In genomic region chr17:3695129-3695722, GRCh38 we compare ENCODE assay signal across 8 cellular contexts. TPM values are rescaled to one million over a fixed set of nuclear protein-coding genes. Genes with fewer than 3 reads are reported as not detected.
DNase-seq lines count a peak whose midpoint lies in the region; ATAC-seq lines count a peak whose summit lies in the region.

No MANE protein-coding gene starts in this region.

- H3K9me3 Mint-ChIP-seq in CD8-positive, alpha-beta memory T cell, result no peaks in the 10 kb centered on the region
- no peaks in the 10 kb centered on the region for H3K9me3 Mint-ChIP-seq in dendritic cell treated with granulocyte-macrophage colony-stimulating factor and Interleukin-4, amounts not matched to agents 40 ng/mL and 50 ng/mL, for 4 days
- H3K9me3 Mint-ChIP-seq in naive thymus-derived CD4-positive, alpha-beta T cell, result peaks cover 0 to 2% (median 0%) of the 10 kb centered on the region in 11 donors

- H3K27ac ChIP-seq in CD8-positive, alpha-beta memory T cell (ENCODE audit: low read depth, low read length), result no peak overlapping the region
- H3K27ac ChIP-seq in naive thymus-derived CD4-positive, alpha-beta T cell (ENCODE audit: low read depth, low read length), result peak overlapping the region; percentile 61

- H3K4me1 ChIP-seq in CD8-positive, alpha-beta memory T cell (ENCODE audit: insufficient read depth, low read length), result peaks cover 16% of the 10 kb centered on the region
- H3K4me1 ChIP-seq in naive thymus-derived CD4-positive, alpha-beta T cell (ENCODE audit: control insufficient read depth in 2 of 2, insufficient read depth in 2 of 2, low read length in 2 of 2), result peaks cover 3 to 9% of the 10 kb centered on the region in 2 donors

- peak; percentile 3 for ATAC-seq in naive thymus-derived CD4-positive, alpha-beta T cell

- H3K4me3 ChIP-seq in CD8-positive, alpha-beta memory T cell (ENCODE audit: low read length), result peak overlapping the region; percentile 66
- peak overlapping the region; percentile 82 for H3K4me3 ChIP-seq in naive thymus-derived CD4-positive, alpha-beta T cell (ENCODE audit: low read length)

- no peaks in the 10 kb centered on the region for H3K9me3 ChIP-seq in CD8-positive, alpha-beta memory T cell (ENCODE audit: low read length)
- no peaks in the 10 kb centered on the region for H3K9me3 ChIP-seq in naive thymus-derived CD4-positive, alpha-beta T cell (ENCODE audit: control insufficient read depth in 2 of 3, low read length in 3 of 3)

- intact Hi-C loops in dendritic cell treated with granulocyte-macrophage colony-stimulating factor and Interleukin-4, amounts not matched to agents 40 ng/mL and 50 ng/mL, for 4 days (cut with micrococcal nuclease), result no loop called here
- intact Hi-C loops in naive thymus-derived CD4-positive, alpha-beta T cell (cut with micrococcal nuclease), result loop anchor here in 1 of 2 donors (1.0 kb wide), 1 partner anchor 28 kb away; the partner anchor contains the start of gene HASPIN

- CTCF ChIA-PET in CD8-positive, alpha-beta memory T cell (lab: Charles Lee), result interaction anchor here (0.6 to 2.1 kb wide), 5 partner anchors 13 to 276 kb away, joined by 3 to 9 read pairs (median 5); no protein-coding TSS in a partner anchor
- CTCF ChIA-PET in naive thymus-derived CD4-positive, alpha-beta T cell (lab: Charles Lee), result interaction anchor here (0.6 to 1.3 kb wide), 5 partner anchors 12 to 1040 kb away, joined by 3 to 4 read pairs (median 3); partner anchors contain the start of gene HASPIN

- peaks cover 0 to 12% (median 3%) of the 10 kb centered on the region in 3 donors for H3K36me3 Mint-ChIP-seq in CD8-positive, alpha-beta memory T cell
- H3K36me3 Mint-ChIP-seq in dendritic cell treated with granulocyte-macrophage colony-stimulating factor and Interleukin-4, amounts not matched to agents 40 ng/mL and 50 ng/mL, for 4 days (ENCODE audit: low read depth), result no peaks in the 10 kb centered on the region
- peaks cover 0 to 13% (median 0%) of the 10 kb centered on the region in 5 donors for H3K36me3 Mint-ChIP-seq in naive thymus-derived CD4-positive, alpha-beta T cell

- peak overlapping the region; percentile 88 to 96 (median 92) for H3K4me3 Mint-ChIP-seq in CD8-positive, alpha-beta memory T cell
- H3K4me3 Mint-ChIP-seq in dendritic cell treated with granulocyte-macrophage colony-stimulating factor and Interleukin-4, amounts not matched to agents 40 ng/mL and 50 ng/mL, for 4 days, result peak overlapping the region; percentile 70
- peak overlapping the region; percentile 82 to 98 (median 88) for H3K4me3 Mint-ChIP-seq in naive thymus-derived CD4-positive, alpha-beta T cell

- POLR2A ChIA-PET in CD8-positive, alpha-beta memory T cell (lab: Charles Lee), result interaction anchor here (0.8 to 2.0 kb wide), 2 partner anchors 15 to 164 kb away, joined by 3 to 6 read pairs; no protein-coding TSS in a partner anchor
- POLR2A ChIA-PET in naive thymus-derived CD4-positive, alpha-beta T cell (lab: Charles Lee), result interaction anchor here (1.0 to 2.5 kb wide), 4 partner anchors 13 to 29 kb away, joined by 3 to 25 read pairs (median 4); no protein-coding TSS in a partner anchor

- H3K27ac Mint-ChIP-seq in CD8-positive, alpha-beta memory T cell, result peak overlapping the region; percentile 17 to 89 (median 61)
- no peak overlapping the region for H3K27ac Mint-ChIP-seq in dendritic cell treated with granulocyte-macrophage colony-stimulating factor and Interleukin-4, amounts not matched to agents 40 ng/mL and 50 ng/mL, for 4 days
- H3K27ac Mint-ChIP-seq in naive thymus-derived CD4-positive, alpha-beta T cell, result peak overlapping the region in 8 of 9 donors; percentile 51 to 81 (median 67)

- no peaks in the 10 kb centered on the region for H3K27me3 ChIP-seq in CD8-positive, alpha-beta memory T cell (ENCODE audit: insufficient read depth, low read length, poor library complexity, severe bottlenecking)
- no peaks in the 10 kb centered on the region for H3K27me3 ChIP-seq in naive thymus-derived CD4-positive, alpha-beta T cell (ENCODE audit: control insufficient read depth in 2 of 2, insufficient read depth in 2 of 2, low read length in 2 of 2)

- H3K27me3 Mint-ChIP-seq in CD8-positive, alpha-beta memory T cell, result no peaks in the 10 kb centered on the region
- H3K27me3 Mint-ChIP-seq in dendritic cell treated with granulocyte-macrophage colony-stimulating factor and Interleukin-4, amounts not matched to agents 40 ng/mL and 50 ng/mL, for 4 days, result peaks cover 45% of the 10 kb centered on the region
- H3K27me3 Mint-ChIP-seq in naive thymus-derived CD4-positive, alpha-beta T cell, result no peaks in the 10 kb centered on the region

- no peak for DNase-seq in CD8-positive, alpha-beta memory T cell
- DNase-seq in LoVo (ENCODE audit: low spot score), result peak; percentile 26
- DNase-seq in naive thymus-derived CD4-positive, alpha-beta T cell, result no peak
- DNase-seq in NAMALWA (ENCODE audit: low spot score), result no peak
- no peak for DNase-seq in NCI-H1436 treated with DMSO at 0.1 percent for 48 hours (lab: John Stamatoyannopoulos, UW)
- DNase-seq in OCI-M2 (lab: John Stamatoyannopoulos, UW; ENCODE audit: unreplicated experiment), result no peak
- no peak for DNase-seq in NCI-H1694 treated with DMSO at 0.1 percent for 48 hours (lab: John Stamatoyannopoulos, UW)

- peaks cover 21 to 37% (median 25%) of the 10 kb centered on the region in 3 donors for H3K4me1 Mint-ChIP-seq in CD8-positive, alpha-beta memory T cell
- H3K4me1 Mint-ChIP-seq in dendritic cell treated with granulocyte-macrophage colony-stimulating factor and Interleukin-4, amounts not matched to agents 40 ng/mL and 50 ng/mL, for 4 days (ENCODE audit: low read depth), result peaks cover 25% of the 10 kb centered on the region
- H3K4me1 Mint-ChIP-seq in naive thymus-derived CD4-positive, alpha-beta T cell, result peaks cover 5 to 39% (median 16%) of the 10 kb centered on the region in 7 donors

- H3K36me3 ChIP-seq in CD8-positive, alpha-beta memory T cell (ENCODE audit: insufficient read depth, low read length), result no peaks in the 10 kb centered on the region
- H3K36me3 ChIP-seq in naive thymus-derived CD4-positive, alpha-beta T cell (ENCODE audit: control insufficient read depth in 2 of 3, insufficient read depth in 3 of 3, low read length in 3 of 3), result peaks cover 0 to 16% (median 0%) of the 10 kb centered on the region in 3 experiments

RNA-seq across cellular contexts. Expression of gene P2RX5, which starts 0.7 kb away (rescaled TPM):
- total RNA-seq in CD8-positive, alpha-beta memory T cell, result 10 to 100 TPM in 1 of 2 experiments, 1 to 10 TPM in 1; 9.8 to 12.0 TPM
- 37.4 TPM for polyA plus RNA-seq in CD8-positive, alpha-beta memory T cell
- 10 to 100 TPM; 10.7 to 94.5 (median 24.6) TPM for total RNA-seq in naive thymus-derived CD4-positive, alpha-beta T cell
- 10 to 100 TPM; 12.3 to 18.2 TPM for polyA plus RNA-seq in naive thymus-derived CD4-positive, alpha-beta T cell

RNA-seq across cellular contexts. Expression of gene EMC6, which starts 26.6 kb away (rescaled TPM):
- 100 to 1,000 TPM in 1 of 2 experiments, 10 to 100 TPM in 1; 95.1 to 103 TPM for total RNA-seq in CD8-positive, alpha-beta memory T cell
- polyA plus RNA-seq in CD8-positive, alpha-beta memory T cell, result 119 TPM
- 10 to 100 TPM; 23.1 to 39.0 (median 31.2) TPM for total RNA-seq in naive thymus-derived CD4-positive, alpha-beta T cell
- polyA plus RNA-seq in naive thymus-derived CD4-positive, alpha-beta T cell, result 100 to 1,000 TPM in 1 of 2 donors, 10 to 100 TPM in 1; 76.4 to 133 TPM

RNA-seq across cellular contexts. Expression of gene TAX1BP3, which starts 26.8 kb away (rescaled TPM):
- total RNA-seq in CD8-positive, alpha-beta memory T cell, result 10 to 100 TPM; 23.4 to 26.0 TPM
- polyA plus RNA-seq in CD8-positive, alpha-beta memory T cell, result 38.9 TPM
- total RNA-seq in naive thymus-derived CD4-positive, alpha-beta T cell, result 10 to 100 TPM; 10.5 to 28.4 (median 11.7) TPM
- 10 to 100 TPM; 25.5 to 34.0 TPM for polyA plus RNA-seq in naive thymus-derived CD4-positive, alpha-beta T cell

RNA-seq across cellular contexts. Expression of gene HASPIN, which starts 28.5 kb away (rescaled TPM):
- 10 to 100 TPM; 16.0 to 16.6 TPM for total RNA-seq in CD8-positive, alpha-beta memory T cell
- 0.09 TPM for polyA plus RNA-seq in CD8-positive, alpha-beta memory T cell
- 10 to 100 TPM in 1 of 5 experiments, under 1 TPM in 4; 0.32 to 18.5 (median 0.35) TPM for total RNA-seq in naive thymus-derived CD4-positive, alpha-beta T cell
- polyA plus RNA-seq in naive thymus-derived CD4-positive, alpha-beta T cell, result under 1 TPM in 1 of 2 donors, not detected in 1; 0.28 TPM

RNA-seq across cellular contexts. Expression of gene CTNS, which starts 58.7 kb away (rescaled TPM):
- 10 to 100 TPM; 33.3 to 35.5 TPM for total RNA-seq in CD8-positive, alpha-beta memory T cell
- 7.7 TPM for polyA plus RNA-seq in CD8-positive, alpha-beta memory T cell
- total RNA-seq in naive thymus-derived CD4-positive, alpha-beta T cell, result 10 to 100 TPM in 2 of 5 experiments, 1 to 10 TPM in 3; 4.7 to 15.2 (median 8.8) TPM
- 10 to 100 TPM in 1 of 2 donors, 1 to 10 TPM in 1; 8.1 to 12.9 TPM for polyA plus RNA-seq in naive thymus-derived CD4-positive, alpha-beta T cell
